8 cellular contexts compared by ENCODE assay signal in genomic region chr21:46284722-46285121, GRCh38. TPM values are rescaled to one million over a fixed set of nuclear protein-coding genes. Genes with fewer than 3 reads are reported as not detected.
DNase-seq lines count a peak whose midpoint lies in the region; ATAC-seq and TF ChIP-seq lines count a peak whose summit lies in the region.

No MANE protein-coding gene starts in this region.

- no peaks in the 10 kb centered on the region for H3K27me3 Mint-ChIP-seq in natural killer cell (ENCODE audit: low read depth in 2 of 2)

- intact Hi-C loops in mammary epithelial cell (cut with micrococcal nuclease): loop anchor here (2.0 to 5.0 kb wide), 2 partner anchors 56 to 137 kb away; partner anchors contain the start of gene LSS
- intact Hi-C loops in natural killer cell (cut with micrococcal nuclease): no loop called here
- intact Hi-C loops in ovary (cut with DNase I): loop anchor here in 2 of 4 donors (5.0 to 10.0 kb wide), 2 partner anchors 60 to 132 kb away; partner anchors contain the start of gene LSS (in 1 of the 2)

- CTCF ChIA-PET in mammary epithelial cell (lab: Charles Lee; ENCODE audit: low non-redundant PET): no interaction called here

- no peak for DNase-seq in Jurkat, Clone E6-1 (ENCODE audit: low read depth, low spot score)
- DNase-seq in mammary epithelial cell (no peak), natural killer cell (no peak), activated gamma-delta T cell treated with Interleukin-2 at 50 U/mL for 16 hours (no peak), SIG-M5 treated with dmso at 0.1 percent for 504 hours (lab: John Stamatoyannopoulos, UW; ENCODE audit: unreplicated experiment) (no peak), ovary (no peak), T1000 (lab: John Stamatoyannopoulos, UW) (no peak)

- H3K27ac Mint-ChIP-seq in natural killer cell: peak overlapping the region; percentile 90 to 92

- dilution Hi-C loops in mammary epithelial cell (cut with HindIII; ENCODE audit: low sequenced_read_pairs): loop anchor here (5.0 kb wide), 1 partner anchor 42 kb away; no protein-coding TSS in a partner anchor

- peak overlapping the region in 9 of 11 experiments; percentile 86 to 99 (median 97); a peak in 15 of 22 replicates for H3K27ac ChIP-seq in BLaER1 treated with 17β-estradiol and CSF1 and Interleukin-3, amounts not matched to agents 10 nM and 100 nM
- H3K27ac ChIP-seq in mammary epithelial cell (ENCODE audit: insufficient read depth, low read depth, low read length) (peak overlapping the region; percentile 70), ovary (no peak overlapping the region)

- no peak for TF ChIP-seq EP300 in ovary (IDR thresholded peaks at IDR 0.05)

- no peaks in the 10 kb centered on the region for H3K27me3 ChIP-seq in BLaER1 treated with 17β-estradiol and CSF1 and Interleukin-3, amounts not matched to agents 10 nM and 100 nM
- no peaks in the 10 kb centered on the region for H3K27me3 ChIP-seq in mammary epithelial cell (ENCODE audit: insufficient read depth, low read length)
- H3K27me3 ChIP-seq in ovary: no peaks in the 10 kb centered on the region

- no peak for TF ChIP-seq POLR2A in ovary (IDR thresholded peaks at IDR 0.05)

- H3K4me3 Mint-ChIP-seq in natural killer cell: peak overlapping the region; percentile 99

- no peak for ATAC-seq in natural killer cell

- peaks cover 74% of the 10 kb centered on the region for H3K79me2 ChIP-seq in mammary epithelial cell (ENCODE audit: insufficient read depth, low read length)

- peaks cover 32 to 51% of the 10 kb centered on the region in 2 donors for H3K4me1 Mint-ChIP-seq in natural killer cell

- H2AFZ ChIP-seq in mammary epithelial cell (ENCODE audit: low read depth, low read length): no peak overlapping the region

- in situ Hi-C loops in mammary epithelial cell (cut with MboI; ENCODE audit: low sequenced_read_pairs in 2 of 2): no loop called here

- peak overlapping the region; percentile 73 to 99 (median 92) for H3K4me3 ChIP-seq in BLaER1 treated with 17β-estradiol and CSF1 and Interleukin-3, amounts not matched to agents 10 nM and 100 nM
- peak overlapping the region; percentile 88 for H3K4me3 ChIP-seq in Jurkat, Clone E6-1 (ENCODE audit: low read length)
- H3K4me3 ChIP-seq in mammary epithelial cell (replicated peaks in 1 of 3; ENCODE audit: insufficient read depth in 1 of 3, low read depth in 2 of 3, low read length in 3 of 3) (peak overlapping the region in 2 of 3 experiments; percentile 73 to 90), ovary (no peak overlapping the region)

- no peaks in the 10 kb centered on the region; a peak in 1 of 22 replicates for H3K9me3 ChIP-seq in BLaER1 treated with 17β-estradiol and CSF1 and Interleukin-3, amounts not matched to agents 10 nM and 100 nM (replicated peaks in 1 of 11)
- H3K9me3 ChIP-seq in mammary epithelial cell (replicated peaks; ENCODE audit: insufficient read depth, low read length) (no peaks in the 10 kb centered on the region), ovary (no peaks in the 10 kb centered on the region)

- BruUV-seq in mammary epithelial cell (replicated peaks; lab: Mats Ljungman, UMichigan): no TSS peak

- no peaks in the 10 kb centered on the region for H3K36me3 Mint-ChIP-seq in natural killer cell

- TF ChIP-seq CTCF in mammary epithelial cell (conservative IDR thresholded peaks at IDR 0.05 in 1 of 2, IDR thresholded peaks at IDR 0.05 in 1 of 2; ENCODE audit: extremely low read depth in 1 of 2, insufficient read depth in 1 of 2, low read depth in 1 of 2, low read length in 2 of 2) (no peak), natural killer cell (IDR thresholded peaks at IDR 0.05) (no peak), ovary (IDR thresholded peaks at IDR 0.05) (no peak)

- H3K4me2 ChIP-seq in BLaER1 treated with 17β-estradiol and CSF1 and Interleukin-3, amounts not matched to agents 10 nM and 100 nM: peak overlapping the region; percentile 78 to 99 (median 89)
- peak overlapping the region; percentile 90 for H3K4me2 ChIP-seq in mammary epithelial cell (ENCODE audit: insufficient read depth, low read depth, low read length)

- peaks cover 25 to 58% (median 52%) of the 10 kb centered on the region in 11 experiments; a peak in 21 of 22 replicates for H4K20me1 ChIP-seq in BLaER1 treated with 17β-estradiol and CSF1 and Interleukin-3, amounts not matched to agents 10 nM and 100 nM
- no peaks in the 10 kb centered on the region for H4K20me1 ChIP-seq in mammary epithelial cell (ENCODE audit: insufficient read depth, low read length)

- H3K36me3 ChIP-seq in BLaER1 treated with 17β-estradiol and CSF1 and Interleukin-3, amounts not matched to agents 10 nM and 100 nM: peaks cover 39 to 52% (median 49%) of the 10 kb centered on the region in 11 experiments
- H3K36me3 ChIP-seq in mammary epithelial cell (ENCODE audit: insufficient read depth, low read length): peaks cover 16% of the 10 kb centered on the region
- no peaks in the 10 kb centered on the region for H3K36me3 ChIP-seq in ovary

- peak overlapping the region; percentile 88 to 100 (median 97); a peak in 21 of 22 replicates for H3K9ac ChIP-seq in BLaER1 treated with 17β-estradiol and CSF1 and Interleukin-3, amounts not matched to agents 10 nM and 100 nM
- peak overlapping the region; percentile 80 for H3K9ac ChIP-seq in mammary epithelial cell (ENCODE audit: insufficient read depth, low read length)

- no peaks in the 10 kb centered on the region for H3K9me3 Mint-ChIP-seq in natural killer cell

- 100% methylated on average over 1 of the region's 1 CpG for WGBS in mammary epithelial cell (ENCODE audit: low coverage, missing lambda C conversion rate)
- WGBS in ovary, 3 donors: 86 to 95% (median 87%) methylated on average over 1 of the region's 1 CpG

- H3K4me1 ChIP-seq in BLaER1 treated with 17β-estradiol and CSF1 and Interleukin-3, amounts not matched to agents 10 nM and 100 nM: peaks cover 46 to 63% (median 57%) of the 10 kb centered on the region in 10 experiments
- H3K4me1 ChIP-seq in mammary epithelial cell (ENCODE audit: insufficient read depth, low read length) (peaks cover 25% of the 10 kb centered on the region), ovary (ENCODE audit: insufficient read depth) (peaks cover 17% of the 10 kb centered on the region)

RNA-seq across cellular contexts. Expression of gene MCM3AP, which starts 0.7 kb away (rescaled TPM):
- polyA plus RNA-seq in Jurkat, Clone E6-1 (2012; ENCODE audit: insufficient read depth, insufficient read length): 57.1 TPM
- 10 to 100 TPM; 57.2 to 88.8 TPM for total RNA-seq in mammary epithelial cell
- 45.5 TPM for polyA plus RNA-seq in mammary epithelial cell
- 78.6 TPM for polyA minus RNA-seq in mammary epithelial cell
- total RNA-seq in natural killer cell: 100 to 1,000 TPM; 143 to 172 (median 159) TPM
- total RNA-seq in ovary: 10 to 100 TPM; 58.2 to 89.3 (median 84.5) TPM
- polyA plus RNA-seq in ovary: 10 to 100 TPM; 35.9 to 50.4 TPM

RNA-seq across cellular contexts. Expression of gene YBEY, which starts 1.4 kb away (rescaled TPM):
- polyA plus RNA-seq in Jurkat, Clone E6-1 (2012; ENCODE audit: insufficient read depth, insufficient read length): 35.0 TPM
- 10 to 100 TPM in 1 of 2 donors, 1 to 10 TPM in 1; 9.0 to 12.3 TPM for total RNA-seq in mammary epithelial cell
- 10.4 TPM for polyA plus RNA-seq in mammary epithelial cell
- 5.1 TPM for polyA minus RNA-seq in mammary epithelial cell
- total RNA-seq in natural killer cell: 10 to 100 TPM; 10.8 to 13.7 (median 12.7) TPM
- total RNA-seq in ovary: 10 to 100 TPM; 10.7 to 22.6 (median 14.9) TPM
- 10 to 100 TPM; 16.4 to 27.9 TPM for polyA plus RNA-seq in ovary

RNA-seq across cellular contexts. Expression of gene C21orf58, which starts 38.9 kb away (rescaled TPM):
- polyA plus RNA-seq in Jurkat, Clone E6-1 (2012; ENCODE audit: insufficient read depth, insufficient read length): 34.9 TPM
- total RNA-seq in mammary epithelial cell: 10 to 100 TPM in 1 of 2 donors, 1 to 10 TPM in 1; 1.8 to 13.8 TPM
- polyA plus RNA-seq in mammary epithelial cell: 5.7 TPM
- 4.7 TPM for polyA minus RNA-seq in mammary epithelial cell
- total RNA-seq in natural killer cell: 1 to 10 TPM; 4.0 to 8.9 (median 5.2) TPM
- total RNA-seq in ovary: 10 to 100 TPM in 1 of 7 donors, 1 to 10 TPM in 6; 1.6 to 26.8 (median 2.3) TPM
- 1 to 10 TPM in 1 of 2 donors, under 1 TPM in 1; 0.63 to 2.7 TPM for polyA plus RNA-seq in ovary

RNA-seq across cellular contexts. Expression of gene PCNT, which starts 39.2 kb away (rescaled TPM):
- 50.2 TPM for polyA plus RNA-seq in Jurkat, Clone E6-1 (2012; ENCODE audit: insufficient read depth, insufficient read length)
- total RNA-seq in mammary epithelial cell: 10 to 100 TPM; 15.0 to 40.3 TPM
- polyA plus RNA-seq in mammary epithelial cell: 11.1 TPM
- polyA minus RNA-seq in mammary epithelial cell: 34.3 TPM
- total RNA-seq in natural killer cell: 10 to 100 TPM; 83.6 to 94.9 (median 84.0) TPM
- total RNA-seq in ovary: 10 to 100 TPM; 14.7 to 28.2 (median 24.0) TPM
- polyA plus RNA-seq in ovary: 10 to 100 TPM; 11.1 to 11.4 TPM

RNA-seq across cellular contexts. Expression of gene LSS, which starts 56.1 kb away (rescaled TPM):
- 70.2 TPM for polyA plus RNA-seq in Jurkat, Clone E6-1 (2012; ENCODE audit: insufficient read depth, insufficient read length)
- total RNA-seq in mammary epithelial cell (100 to 1,000 TPM in 1 of 2 donors, 10 to 100 TPM in 1; 69.2 to 126 TPM), natural killer cell (10 to 100 TPM; 59.9 to 82.2 (median 62.7) TPM), ovary (100 to 1,000 TPM in 2 of 7 donors, 10 to 100 TPM in 5; 33.2 to 201 (median 80.9) TPM)
- polyA plus RNA-seq in mammary epithelial cell (114 TPM), ovary (10 to 100 TPM; 19.8 to 49.8 TPM)
- polyA minus RNA-seq in mammary epithelial cell: 174 TPM

Comparison
In these comparisons a context has a peak if more than half of its experiments do, and no peak if none do; other contexts are left out.
1. H3K27ac ChIP-seq: peak in BLaER1 treated with 17β-estradiol and CSF1 and Interleukin-3, amounts not matched to agents 10 nM and 100 nM (9 of 11) and mammary epithelial cell (single experiment); none in ovary (0 of 2).